31 cellular contexts compared by ENCODE assay signal in the genomic region with DNA sequence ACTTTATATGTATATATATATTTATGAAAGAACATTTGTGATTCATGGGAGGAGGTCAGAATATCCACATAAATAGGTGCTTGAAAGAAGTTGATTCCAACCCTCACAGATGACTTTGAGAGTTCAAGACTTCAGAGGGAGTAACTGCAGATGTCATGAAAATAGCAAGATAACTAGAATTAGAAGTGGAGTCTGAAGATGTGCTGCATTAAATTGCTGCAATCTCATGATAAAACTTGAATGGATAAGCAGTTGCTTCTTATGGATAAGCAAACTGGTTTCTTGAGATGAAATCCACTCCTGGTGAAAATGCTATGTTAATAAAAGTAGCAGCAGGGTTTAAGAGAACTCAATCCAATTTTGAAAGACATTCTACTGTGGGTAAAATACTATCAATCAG. TPM values are rescaled to one million over a fixed set of nuclear protein-coding genes. Genes with fewer than 3 reads are reported as not detected.
DNase-seq lines count a peak whose midpoint lies in the region; ATAC-seq, FAIRE-seq and TF ChIP-seq lines count a peak whose summit lies in the region.
"Had no signal": no experiment of that assay in that cellular context is flagged by ENCODE, and none has a peak within 500 bp of the region (broad histone marks: within the 10 kb centered on the region; RNA-seq: fewer than 3 reads in every experiment).

No MANE protein-coding gene starts in this region.

- no peaks in the 10 kb centered on the region; the same call in 1 of the 2 replicates for H3K9me3 ChIP-seq in K562 (replicated peaks; ENCODE audit: control insufficient read depth, insufficient read depth, low read depth, low read length)
- no peaks in the 10 kb centered on the region for H3K9me3 ChIP-seq in right lobe of liver
- H3K9me3 ChIP-seq: BE2C, BLaER1 had no signal

- H3K27me3 ChIP-seq in K562 (ENCODE audit: control insufficient read depth in 2 of 2, insufficient read depth in 2 of 2, low read length in 2 of 2) = no peaks in the 10 kb centered on the region
- no peaks in the 10 kb centered on the region for H3K27me3 ChIP-seq in right lobe of liver
- H3K27me3 ChIP-seq: BE2C, BLaER1 had no signal

- CTCF ChIA-PET in K562 (lab: Yijun Ruan, JAX; ENCODE audit: low intra/inter-chr PET ratio) = no interaction called here

- peak; percentile 32 for DNase-seq in OCI-M1 (lab: John Stamatoyannopoulos, UW)
- peak in 1 of 4 experiments; percentile 58 for DNase-seq in K562 (ENCODE audit: extremely low read depth in 1 of 4, low spot score in 3 of 4)
- DNase-seq in stimulated activated CD4-positive, alpha-beta T cell treated with anti-CD3 and anti-CD28 coated beads, Interleukin-2, amount 100 ng/mL, for 48 hours = no peak
- no peak for DNase-seq in right lobe of liver
- DNase-seq: 8988T; ACHN; BE2C; C1 segment of cervical spinal cord; CD4-positive, alpha-beta memory T cell; CD4-positive, CD25-positive, alpha-beta regulatory T cell; CD8-positive, alpha-beta memory T cell; COR-L47; DMS 273 treated with DMSO at 0.1 percent for 48 hours; DMS153; DMS53; DMS79; DND-41; EL; GDM1 had no signal

- H3K4me1 ChIP-seq in K562 (replicated peaks in 1 of 2; ENCODE audit: control insufficient read depth in 2 of 2, insufficient read depth in 2 of 2, low read length in 2 of 2) (peaks cover 0 to 59% of the 10 kb centered on the region in 2 experiments; a peak in 3 of 5 replicates), right lobe of liver (no peaks in the 10 kb centered on the region)
- H3K4me1 ChIP-seq: BE2C, BLaER1 had no signal

- H2AFZ ChIP-seq in K562 (ENCODE audit: low read depth, low read length) = 0 out of 2 replicates have a peak overlapping the region, but pooled peaks have one; percentile 3

- in situ Hi-C loops in K562 (cut with MboI) = no loop called here

- H3K9me1 ChIP-seq in K562 (ENCODE audit: control insufficient read depth, insufficient read depth, low read length) = no peaks in the 10 kb centered on the region

- POLR2A ChIA-PET in K562 (lab: Yijun Ruan, JAX) = interaction anchor here (0.9 to 1.0 kb wide), 2 partner anchors 24 to 28 kb away, joined by 3 to 5 read pairs; no protein-coding TSS in a partner anchor

- peak; percentile 65; the same call in 1 of the 2 replicates for TF ChIP-seq EP300 in K562 (IDR thresholded peaks at IDR 0.05; ENCODE audit: low read length)

- H3K36me3 ChIP-seq in K562 (ENCODE audit: control insufficient read depth, insufficient read depth, low read length) (no peaks in the 10 kb centered on the region; the same call in 2 of the 3 replicates), right lobe of liver (peaks cover 0 to 48% (median 11%) of the 10 kb centered on the region in 4 donors)
- H3K36me3 ChIP-seq: BE2C, BLaER1 had no signal

- no peak for TF ChIP-seq POLR2A in K562 (conservative IDR thresholded peaks at IDR 0.05)
- TF ChIP-seq POLR2A in right lobe of liver (IDR thresholded peaks at IDR 0.05) = no peak

- no peak for TF ChIP-seq RAD21 in K562 (CRISPR knock-in tag; conservative IDR thresholded peaks at IDR 0.05 in 1 of 2, IDR thresholded peaks at IDR 0.05 in 1 of 2)

- H3K79me2 ChIP-seq in K562 (ENCODE audit: control insufficient read depth, insufficient read depth, low read length) = no peaks in the 10 kb centered on the region

- BruUV-seq in K562 (replicated peaks; lab: Mats Ljungman, UMichigan) = no TSS peak

- H3K27ac ChIP-seq in K562 (ENCODE audit: extremely low read depth, low read depth, low read length) (no peak overlapping the region), right lobe of liver (no peak overlapping the region)
- H3K27ac ChIP-seq: BLaER1 had no signal

- FAIRE-seq in K562 (lab: Jason Lieb, UNC) (no peak), islet of Langerhans (lab: Jason Lieb, UNC) (peak; percentile 85)
- FAIRE-seq: A204.1, GM12892, GM18507, GM19239 had no signal

- ATAC-seq in K562 (no peak), right lobe of liver (no peak)
- ATAC-seq: GM12878 had no signal

- intact Hi-C loops in K562 (cut with micrococcal nuclease) (loop anchor here (10.0 kb wide), 1 partner anchor 454 kb away; no protein-coding TSS in a partner anchor), right lobe of liver (cut with DNase I) (no loop called here)

- H3K4me3 ChIP-seq in K562 = no peak overlapping the region
- no peak overlapping the region for H3K4me3 ChIP-seq in right lobe of liver
- H3K4me3 ChIP-seq: BLaER1, GM12878 had no signal

- no peak overlapping the region for H3K9ac ChIP-seq in K562 (ENCODE audit: insufficient read depth in 1 of 2, low read depth in 2 of 2, low read length in 2 of 2)
- H3K9ac ChIP-seq: BLaER1 had no signal

- H3K4me2 ChIP-seq in K562 (ENCODE audit: insufficient read depth, low read length) = no peak overlapping the region
- H3K4me2 ChIP-seq: BLaER1 had no signal

- H4K20me1 ChIP-seq in K562 (replicated peaks; ENCODE audit: control insufficient read depth, insufficient read depth, low read length) = no peaks in the 10 kb centered on the region
- H4K20me1 ChIP-seq: BLaER1 had no signal

- no peak for TF ChIP-seq CTCF in K562 (IDR thresholded peaks at IDR 0.05 in 2 of 3, conservative IDR thresholded peaks at IDR 0.05 in 1 of 3; ENCODE audit: insufficient read depth in 2 of 3, low read depth in 1 of 3, low read length in 3 of 3)
- TF ChIP-seq CTCF in right lobe of liver (IDR thresholded peaks at IDR 0.05) = no peak

TF ChIP-seq in K562, 482 proteins besides CTCF, POLR2A, EP300 and RAD21 (continues in another document):
- TF ChIP-seq, protein P1, sequence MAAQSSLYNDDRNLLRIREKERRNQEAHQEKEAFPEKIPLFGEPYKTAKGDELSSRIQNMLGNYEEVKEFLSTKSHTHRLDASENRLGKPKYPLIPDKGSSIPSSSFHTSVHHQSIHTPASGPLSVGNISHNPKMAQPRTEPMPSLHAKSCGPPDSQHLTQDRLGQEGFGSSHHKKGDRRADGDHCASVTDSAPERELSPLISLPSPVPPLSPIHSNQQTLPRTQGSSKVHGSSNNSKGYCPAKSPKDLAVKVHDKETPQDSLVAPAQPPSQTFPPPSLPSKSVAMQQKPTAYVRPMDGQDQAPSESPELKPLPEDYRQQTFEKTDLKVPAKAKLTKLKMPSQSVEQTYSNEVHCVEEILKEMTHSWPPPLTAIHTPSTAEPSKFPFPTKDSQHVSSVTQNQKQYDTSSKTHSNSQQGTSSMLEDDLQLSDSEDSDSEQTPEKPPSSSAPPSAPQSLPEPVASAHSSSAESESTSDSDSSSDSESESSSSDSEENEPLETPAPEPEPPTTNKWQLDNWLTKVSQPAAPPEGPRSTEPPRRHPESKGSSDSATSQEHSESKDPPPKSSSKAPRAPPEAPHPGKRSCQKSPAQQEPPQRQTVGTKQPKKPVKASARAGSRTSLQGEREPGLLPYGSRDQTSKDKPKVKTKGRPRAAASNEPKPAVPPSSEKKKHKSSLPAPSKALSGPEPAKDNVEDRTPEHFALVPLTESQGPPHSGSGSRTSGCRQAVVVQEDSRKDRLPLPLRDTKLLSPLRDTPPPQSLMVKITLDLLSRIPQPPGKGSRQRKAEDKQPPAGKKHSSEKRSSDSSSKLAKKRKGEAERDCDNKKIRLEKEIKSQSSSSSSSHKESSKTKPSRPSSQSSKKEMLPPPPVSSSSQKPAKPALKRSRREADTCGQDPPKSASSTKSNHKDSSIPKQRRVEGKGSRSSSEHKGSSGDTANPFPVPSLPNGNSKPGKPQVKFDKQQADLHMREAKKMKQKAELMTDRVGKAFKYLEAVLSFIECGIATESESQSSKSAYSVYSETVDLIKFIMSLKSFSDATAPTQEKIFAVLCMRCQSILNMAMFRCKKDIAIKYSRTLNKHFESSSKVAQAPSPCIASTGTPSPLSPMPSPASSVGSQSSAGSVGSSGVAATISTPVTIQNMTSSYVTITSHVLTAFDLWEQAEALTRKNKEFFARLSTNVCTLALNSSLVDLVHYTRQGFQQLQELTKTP (IDR thresholded peaks at IDR 0.05; ENCODE audit: low read depth in 1 of 2, partially characterized antibody in 2 of 2) = no peak

RNA-seq across cellular contexts. Expression of a gene that starts 40.2 kb away (rescaled TPM):
- total RNA-seq in K562 (2011; cell fraction: chromatin; rRNA removed; ENCODE audit: low replicate concordance) = not detected in 2 replicates
- total RNA-seq in K562 (2011; cell fraction: nucleolus; rRNA removed) = not detected in 2 replicates
- 0.15 TPM in 1 of 2 replicates, not detected in the other for total RNA-seq in K562 (2011; cell fraction: nucleoplasm; rRNA removed)
- total RNA-seq in K562 (2014; rRNA removed) (not detected in 2 replicates), K562 (2014; rRNA removed; fragmentation: Illumina TruSeq; extraction: Trizol) (not detected in 2 replicates), K562 (2015; rRNA removed; fragmentation: Illumina TruSeq; extraction: Trizol) (not detected in 2 replicates), K562 (2021) (0.13 TPM in 1 of 2 replicates, not detected in the other), right lobe of liver (not detected)
- polyA plus RNA-seq in K562 (2011; rRNA removed) (0.07 and 0.15 TPM in 2 replicates), K562 (2014; fragmentation: Illumina TruSeq; extraction: Trizol) (not detected in 2 replicates), K562 (2014; fragmentation: Nextera tagmentation; extraction: Ambion mirVana) (under 1 TPM in 1 of 2 experiments, not detected in 1; 0.03 TPM), K562 (2014; rRNA removed) (not detected in 2 replicates)
- 0.01 and 0.06 TPM in 2 replicates for polyA plus RNA-seq in K562 (2011; cell fraction: cytosol; rRNA removed)
- polyA plus RNA-seq in K562 (2011; cell fraction: nucleus; rRNA removed) = 0.10 and 0.20 TPM in 2 replicates
- not detected in 2 replicates for polyA plus RNA-seq in K562 (2012)
- 0.06 and 0.21 TPM in 2 replicates for polyA minus RNA-seq in K562 (2011; rRNA and poly(A)+ RNA removed)
- polyA minus RNA-seq in K562 (2011; cell fraction: cytosol; rRNA and poly(A)+ RNA removed) = not detected in 2 replicates
- polyA minus RNA-seq in K562 (2011; cell fraction: nucleus; rRNA and poly(A)+ RNA removed) = not detected in 2 replicates
- total RNA-seq: A673; CD4-positive, alpha-beta memory T cell; CD4-positive, CD25-positive, alpha-beta regulatory T cell; CD8-positive, alpha-beta memory T cell; Daoy; G401; GM12878 had no signal
- polyA plus RNA-seq: AG04450; CD14-positive monocyte; CD4-positive, alpha-beta memory T cell; CD4-positive, CD25-positive, alpha-beta regulatory T cell; CD8-positive, alpha-beta memory T cell; GM12878 had no signal

RNA-seq across cellular contexts. Expression of a gene that starts 51.1 kb away (rescaled TPM):
- total RNA-seq in K562 (2011; cell fraction: chromatin; rRNA removed; ENCODE audit: low replicate concordance) = 17.6 and 59.0 TPM in 2 replicates
- 12.3 and 16.8 TPM in 2 replicates for total RNA-seq in K562 (2011; cell fraction: nucleolus; rRNA removed)
- total RNA-seq in K562 (2011; cell fraction: nucleoplasm; rRNA removed) = 37.6 and 46.6 TPM in 2 replicates
- total RNA-seq in K562 (2014; rRNA removed) (44.8 and 54.5 TPM in 2 replicates), K562 (2014; rRNA removed; fragmentation: Illumina TruSeq; extraction: Trizol) (56.5 and 66.3 TPM in 2 replicates), K562 (2015; rRNA removed; fragmentation: Illumina TruSeq; extraction: Trizol) (57.9 and 67.0 TPM in 2 replicates), K562 (2021) (53.4 and 62.3 TPM in 2 replicates), right lobe of liver (1 to 10 TPM in 1 of 6 experiments, under 1 TPM in 4, not detected in 1; 0.15 to 1.1 (median 0.67) TPM)
- polyA plus RNA-seq in K562 (2011; rRNA removed) (59.9 and 77.4 TPM in 2 replicates), K562 (2014; fragmentation: Illumina TruSeq; extraction: Trizol) (69.7 and 75.0 TPM in 2 replicates), K562 (2014; fragmentation: Nextera tagmentation; extraction: Ambion mirVana) (100 to 1,000 TPM in 1 of 2 experiments, 10 to 100 TPM in 1; 87.6 to 100 TPM), K562 (2014; rRNA removed) (60.9 and 76.0 TPM in 2 replicates)
- polyA plus RNA-seq in K562 (2011; cell fraction: cytosol; rRNA removed) = 19.9 and 53.0 TPM in 2 replicates
- 11.0 and 17.5 TPM in 2 replicates for polyA plus RNA-seq in K562 (2011; cell fraction: nucleus; rRNA removed)
- polyA plus RNA-seq in K562 (2012) = 79.4 and 84.3 TPM in 2 replicates
- polyA minus RNA-seq in K562 (2011; rRNA and poly(A)+ RNA removed) = 40.2 and 40.5 TPM in 2 replicates
- polyA minus RNA-seq in K562 (2011; cell fraction: cytosol; rRNA and poly(A)+ RNA removed) = 16.4 and 21.9 TPM in 2 replicates
- polyA minus RNA-seq in K562 (2011; cell fraction: nucleus; rRNA and poly(A)+ RNA removed) = 26.8 and 42.2 TPM in 2 replicates
- polyA plus RNA-seq: CD14-positive monocyte; CD4-positive, alpha-beta memory T cell; CD8-positive, alpha-beta memory T cell had no signal

Comparison
In these comparisons a context has a peak if more than half of its experiments do, and no peak if none do; other contexts are left out.
1. RNA of a gene that starts 51.1 kb away (total RNA-seq): 12.3 to 67.0 TPM in K562; 0.15 to 1.1 TPM in right lobe of liver; every median in the first group is over 4 times any median in the second.